Comparison of ENCODE assay signal across 22 cellular contexts in the genomic region with DNA sequence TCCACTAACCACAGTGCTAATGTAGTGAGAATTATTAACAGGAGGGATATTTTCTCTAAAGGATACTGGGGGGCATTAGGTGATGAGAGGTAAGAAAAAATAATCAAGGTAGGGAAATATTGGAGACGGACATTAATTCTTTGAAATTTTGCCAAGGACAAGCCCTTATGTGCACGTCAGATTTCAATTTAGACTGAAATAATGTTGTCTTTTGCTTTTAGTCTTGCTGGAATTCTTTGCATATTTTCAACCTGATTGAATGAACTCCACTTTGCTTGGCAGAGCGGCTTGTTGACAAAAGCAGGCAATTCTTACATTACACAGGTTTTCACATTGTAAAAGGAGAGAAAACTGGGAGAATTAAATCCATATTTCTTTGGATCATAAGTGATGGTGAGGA. TPM values are rescaled to one million over a fixed set of nuclear protein-coding genes. Genes with fewer than 3 reads are reported as not detected.
DNase-seq lines count a peak whose midpoint lies in the region; ATAC-seq and TF ChIP-seq lines count a peak whose summit lies in the region.
"Had no signal": no experiment of that assay in that cellular context is flagged by ENCODE, and none has a peak within 500 bp of the region (broad histone marks: within the 10 kb centered on the region; RNA-seq: fewer than 3 reads in every experiment).

No MANE protein-coding gene starts in this region.

- TF ChIP-seq CTCF in AG09309 (IDR thresholded peaks at IDR 0.05; ENCODE audit: control insufficient read depth, insufficient read depth, low read depth, low read length, missing control alignments) (no peak), osteoblast (IDR thresholded peaks at IDR 0.05; ENCODE audit: extremely low read depth, low read depth, low read length) (no peak)

- H3K27me3 Mint-ChIP-seq in activated CD8-positive, alpha-beta T cell treated with anti-CD3 and anti-CD28 coated beads, Interleukin-2, amount 10 ng/mL, durations not matched to agents 7 days and 5 days (ENCODE audit: low read depth) = peaks cover 4% of the 10 kb centered on the region
- H3K27me3 Mint-ChIP-seq: activated naive CD4-positive, alpha-beta T cell treated with anti-CD3 and anti-CD28 coated beads, Interleukin-2, amount 10 ng/mL, durations not matched to agents 7 days and 5 days had no signal

- ATAC-seq in activated CD8-positive, alpha-beta T cell treated with anti-CD3 and anti-CD28 coated beads, Interleukin-2, amount 10 ng/mL, durations not matched to agents 7 days and 5 days = no peak
- no peak for ATAC-seq in HG03432 (IDR thresholded peaks at IDR 0.05; ENCODE audit: unreplicated experiment)
- ATAC-seq: natural killer cell, Panc1, psoas muscle had no signal

- DNase-seq in AG09309 (ENCODE audit: low read depth) (peak; percentile 25), SJSA1 (ENCODE audit: low read depth in 1 of 2, low spot score in 2 of 2) (peak in 1 of 2 experiments; percentile 63), fibroblast of gingiva (ENCODE audit: low read depth) (peak; percentile 30), osteoblast (ENCODE audit: insufficient read length, low spot score, missing footprints) (peak; percentile 70), NOMO-1 treated with dmso at 0.1 percent for 144 hours (lab: John Stamatoyannopoulos, UW; ENCODE audit: unreplicated experiment) (no peak), COR-L47 (lab: John Stamatoyannopoulos, UW) (no peak)
- no peak for DNase-seq in activated CD8-positive, alpha-beta T cell treated with anti-CD3 and anti-CD28 coated beads, Interleukin-2, amount 10 ng/mL, durations not matched to agents 7 days and 5 days
- DNase-seq: activated CD4-positive, alpha-beta T cell treated with anti-CD3 and anti-CD28 coated beads, Interleukin-2, amount 50 U/mL, for 1 hour; activated naive CD4-positive, alpha-beta T cell treated with anti-CD3 and anti-CD28 coated beads, Interleukin-2, amount 10 ng/mL, durations not matched to agents 7 days and 5 days; BE2C; effector memory CD4-positive, alpha-beta T cell; foreskin melanocyte; KG1; natural killer cell; NCI-H1092 treated with DMSO at 0.1 percent for 48 hours; psoas muscle had no signal

- H3K4me3 ChIP-seq in AG09309 (ENCODE audit: control insufficient read depth, low read depth, low read length) (no peak overlapping the region), SJSA1 (no peak overlapping the region), osteoblast (ENCODE audit: insufficient read depth, low read length) (no peak overlapping the region)
- H3K4me3 ChIP-seq: cardiac muscle cell, lung, psoas muscle had no signal

- H3K9me3 Mint-ChIP-seq in activated CD8-positive, alpha-beta T cell treated with anti-CD3 and anti-CD28 coated beads, Interleukin-2, amount 10 ng/mL, durations not matched to agents 7 days and 5 days (ENCODE audit: insufficient read depth) = no peaks in the 10 kb centered on the region
- H3K9me3 Mint-ChIP-seq: activated naive CD4-positive, alpha-beta T cell treated with anti-CD3 and anti-CD28 coated beads, Interleukin-2, amount 10 ng/mL, durations not matched to agents 7 days and 5 days; natural killer cell had no signal

- peak overlapping the region; percentile 78 for H3K27ac ChIP-seq in SJSA1
- peak overlapping the region; percentile 47 for H3K27ac ChIP-seq in osteoblast (ENCODE audit: low read depth, low read length)
- H3K27ac ChIP-seq: cardiac muscle cell, psoas muscle had no signal

- H3K4me1 Mint-ChIP-seq in activated CD8-positive, alpha-beta T cell treated with anti-CD3 and anti-CD28 coated beads, Interleukin-2, amount 10 ng/mL, durations not matched to agents 7 days and 5 days (ENCODE audit: low read depth) = peaks cover 5% of the 10 kb centered on the region
- H3K4me1 Mint-ChIP-seq: natural killer cell had no signal

- no peak overlapping the region for H3K27ac Mint-ChIP-seq in activated CD8-positive, alpha-beta T cell treated with anti-CD3 and anti-CD28 coated beads, Interleukin-2, amount 10 ng/mL, durations not matched to agents 7 days and 5 days
- H3K27ac Mint-ChIP-seq: activated naive CD4-positive, alpha-beta T cell treated with anti-CD3 and anti-CD28 coated beads, Interleukin-2, amount 10 ng/mL, durations not matched to agents 7 days and 5 days; natural killer cell; stimulated activated naive CD8-positive, alpha-beta T cell treated with anti-CD3 and anti-CD28 coated beads, Interleukin-15, Interleukin-2, amounts not matched to agents 100 ng/mL and 50 ng/mL, for 24 hours had no signal

- no peaks in the 10 kb centered on the region for H3K27me3 ChIP-seq in SJSA1 (replicated peaks)
- no peaks in the 10 kb centered on the region for H3K27me3 ChIP-seq in osteoblast (ENCODE audit: insufficient read depth, low read length)

- H2AFZ ChIP-seq in osteoblast (ENCODE audit: low read length) = peak overlapping the region; percentile 23

- peaks cover 17% of the 10 kb centered on the region for H3K4me1 ChIP-seq in SJSA1 (replicated peaks)
- peaks cover 17% of the 10 kb centered on the region for H3K4me1 ChIP-seq in osteoblast (ENCODE audit: insufficient read depth, low read length)
- H3K4me1 ChIP-seq: BE2C, psoas muscle had no signal

- H3K79me2 ChIP-seq in osteoblast (ENCODE audit: insufficient read depth, low read length) = no peaks in the 10 kb centered on the region

- H3K4me3 Mint-ChIP-seq in activated CD8-positive, alpha-beta T cell treated with anti-CD3 and anti-CD28 coated beads, Interleukin-2, amount 10 ng/mL, durations not matched to agents 7 days and 5 days = no peak overlapping the region
- H3K4me3 Mint-ChIP-seq: activated naive CD4-positive, alpha-beta T cell treated with anti-CD3 and anti-CD28 coated beads, Interleukin-2, amount 10 ng/mL, durations not matched to agents 7 days and 5 days; natural killer cell; stimulated activated naive CD8-positive, alpha-beta T cell treated with anti-CD3 and anti-CD28 coated beads, Interleukin-15, Interleukin-2, amounts not matched to agents 100 ng/mL and 50 ng/mL, for 24 hours had no signal

- peak overlapping the region; percentile 42 for H3K4me2 ChIP-seq in osteoblast (ENCODE audit: insufficient read depth, low read length)

- POLR2A ChIA-PET in activated CD8-positive, alpha-beta T cell treated with anti-CD3 and anti-CD28 coated beads, Interleukin-2, amount 10 ng/mL, durations not matched to agents 7 days and 5 days (lab: Charles Lee) = no interaction called here

- H4K20me1 ChIP-seq in osteoblast (ENCODE audit: insufficient read depth, low read length) = no peaks in the 10 kb centered on the region

- CTCF ChIA-PET in activated CD8-positive, alpha-beta T cell treated with anti-CD3 and anti-CD28 coated beads, Interleukin-2, amount 10 ng/mL, durations not matched to agents 7 days and 5 days (lab: Charles Lee) = interaction anchor here (1.1 kb wide), 1 partner anchor 18 kb away, joined by 3 read pairs; no protein-coding TSS in a partner anchor

- H3K36me3 ChIP-seq in SJSA1 = no peaks in the 10 kb centered on the region
- H3K36me3 ChIP-seq in osteoblast (ENCODE audit: insufficient read depth, low read length) = no peaks in the 10 kb centered on the region
- H3K36me3 ChIP-seq: BE2C, cardiac muscle cell had no signal

- H3K9me3 ChIP-seq in SJSA1 (replicated peaks) (no peaks in the 10 kb centered on the region), osteoblast (ENCODE audit: low read depth, low read length) (no peaks in the 10 kb centered on the region)
- H3K9me3 ChIP-seq: BE2C, psoas muscle had no signal

- no peaks in the 10 kb centered on the region for H3K36me3 Mint-ChIP-seq in activated CD8-positive, alpha-beta T cell treated with anti-CD3 and anti-CD28 coated beads, Interleukin-2, amount 10 ng/mL, durations not matched to agents 7 days and 5 days (ENCODE audit: low read depth)
- H3K36me3 Mint-ChIP-seq: activated naive CD4-positive, alpha-beta T cell treated with anti-CD3 and anti-CD28 coated beads, Interleukin-2, amount 10 ng/mL, durations not matched to agents 7 days and 5 days; natural killer cell had no signal

RNA-seq across cellular contexts. Expression of gene C3orf52, which starts 25.0 kb away (rescaled TPM):
- total RNA-seq in SJSA1 (2014; rRNA removed; shearing (Covaris generic)) = 20.6 and 27.6 TPM in 2 replicates
- total RNA-seq in osteoblast = 3.5 and 4.0 TPM in 2 replicates
- total RNA-seq in activated CD8-positive, alpha-beta T cell treated with anti-CD3 and anti-CD28 coated beads, Interleukin-2, amount 10 ng/mL, durations not matched to agents 7 days and 5 days = 1 to 10 TPM; 2.3 to 2.5 TPM

RNA-seq across cellular contexts. Expression of gene TMPRSS7, which starts 26.6 kb away (rescaled TPM):
- not detected in 2 replicates for total RNA-seq in SJSA1 (2014; rRNA removed; shearing (Covaris generic))
- not detected in 2 replicates for total RNA-seq in osteoblast
- not detected for total RNA-seq in activated CD8-positive, alpha-beta T cell treated with anti-CD3 and anti-CD28 coated beads, Interleukin-2, amount 10 ng/mL, durations not matched to agents 7 days and 5 days
- total RNA-seq: cardiac muscle cell, natural killer cell, psoas muscle, urinary bladder had no signal

Comparison
In these comparisons a context has a peak if more than half of its experiments do, and no peak if none do; other contexts are left out.
1. DNase-seq: peak in AG09309 (single experiment), fibroblast of gingiva (single experiment) and osteoblast (single experiment); none in NOMO-1 treated with dmso at 0.1 percent for 144 hours (single experiment), COR-L47 (single experiment) and activated CD8-positive, alpha-beta T cell treated with anti-CD3 and anti-CD28 coated beads, Interleukin-2, amount 10 ng/mL, durations not matched to agents 7 days and 5 days (single experiment).